24 cellular contexts compared by ENCODE assay signal in the genomic region with DNA sequence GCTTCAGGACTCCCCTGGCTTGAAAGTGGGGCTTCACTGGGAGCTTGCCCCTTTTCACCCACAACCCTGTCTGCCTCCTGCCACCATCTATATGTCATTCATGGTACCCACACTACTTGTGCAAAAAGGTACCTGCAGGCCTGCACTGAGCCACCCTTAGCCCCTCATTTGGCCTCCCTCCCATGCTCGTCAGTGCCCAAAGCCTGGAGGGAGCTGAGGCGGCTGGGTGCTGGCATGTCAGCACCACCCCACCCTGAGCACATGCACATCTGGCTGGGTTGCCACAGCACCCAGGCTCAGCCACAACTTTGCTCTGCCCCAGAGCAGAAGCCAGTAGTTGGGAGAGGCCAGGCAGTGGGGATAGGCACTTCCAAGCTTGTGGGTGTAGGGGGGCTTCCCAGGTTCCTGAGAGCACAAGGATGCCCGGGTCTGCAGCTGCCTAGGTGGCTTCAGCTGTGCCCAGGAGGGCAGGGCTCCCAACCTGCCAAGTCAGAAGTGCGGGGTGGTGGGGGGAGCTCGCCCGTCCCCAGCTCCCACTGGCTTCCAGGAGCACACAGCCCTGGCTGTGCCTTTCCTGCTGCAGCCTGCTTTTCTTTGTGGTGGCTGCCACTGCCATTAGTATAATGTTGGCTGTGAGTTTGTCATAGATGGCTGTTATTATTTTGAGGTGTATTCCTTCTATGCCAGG.
"Had no signal": no experiment of that assay in that cellular context is flagged by ENCODE, and none has a peak within 500 bp of the region (broad histone marks: within the 10 kb centered on the region; RNA-seq: fewer than 3 reads in every experiment).

No MANE protein-coding gene starts in this region.

- DNase-seq: IMR-90, Karpas-422, KG1, MG63, NCI-H1092, NCI-H1105 treated with DMSO at 0.1 percent for 48 hours, NCI-H1417 treated with DMSO at 0.1 percent for 48 hours, NCI-H146, NCI-H1694 treated with DMSO at 0.1 percent for 48 hours, NCI-H1930, NCI-H2081, NCI-H2171, NCI-H226, NCI-H446, NCI-H510A, NCI-H524 treated with DMSO at 0.1 percent for 48 hours, NCI-H69, NCI-H774, Right ventricle myocardium superior, RPMI8226, SIG-M5 had no signal

- H3K4me1 ChIP-seq: SJSA1 had no signal

- H3K9me3 ChIP-seq: MG63, SJSA1 had no signal

- ATAC-seq: HepG2 had no signal

- H3K27ac ChIP-seq: SJSA1, SK-N-MC had no signal

- H3K4me3 ChIP-seq: MG63, SJSA1, SK-N-MC had no signal

- H3K27me3 ChIP-seq: MG63, SJSA1 had no signal

- H3K36me3 ChIP-seq: MG63, SJSA1 had no signal
